ENCODE assay signal across 1 cellular context in genomic region chr6:159979136-159979874, GRCh38.
A peak's percentile ranks its signal among the peaks of the same experiment; 100 is the strongest.
TF ChIP-seq lines count a peak whose summit lies in the region.

No MANE protein-coding gene starts in this region.

TF ChIP-seq in K562, 482 proteins besides CTCF, POLR2A, EP300 and RAD21 (continued from another document and continues in another):
- TF ChIP-seq JUN (IDR thresholded peaks at IDR 0.05; ENCODE audit: borderline replicate concordance, low read depth, low read length), result peak; percentile 59; the same call in 1 of the 2 replicates
- TF ChIP-seq JUN (CRISPR knock-in tag; IDR thresholded peaks at IDR 0.05; ENCODE audit: borderline replicate concordance), result no peak
- no peak for TF ChIP-seq MEIS2 (IDR thresholded peaks at IDR 0.05; ENCODE audit: partially characterized antibody)
- peak; percentile 93 for TF ChIP-seq L3MBTL2 (IDR thresholded peaks at IDR 0.05)
- TF ChIP-seq CBX3 (IDR thresholded peaks at IDR 0.05; ENCODE audit: borderline replicate concordance in 1 of 2, low read length in 2 of 2), result peak in 1 of 2 experiments; percentile 84; a peak in 1 of 3 replicates
- no peak for TF ChIP-seq SREBF2 (CRISPR knock-in tag; IDR thresholded peaks at IDR 0.05)
- TF ChIP-seq SMARCE1 (IDR thresholded peaks at IDR 0.05), result peak; percentile 16; the same call in 1 of the 2 replicates
- TF ChIP-seq ZSCAN32 (CRISPR knock-in tag; IDR thresholded peaks at IDR 0.05), result no peak
- TF ChIP-seq ELK1 (CRISPR knock-in tag; IDR thresholded peaks at IDR 0.05), result no peak
- TF ChIP-seq KAT2B (IDR thresholded peaks at IDR 0.05; ENCODE audit: low read depth, low read length), result no peak
- TF ChIP-seq ZNF398 (CRISPR knock-in tag; IDR thresholded peaks at IDR 0.05), result no peak
- TF ChIP-seq ZBTB26 (CRISPR knock-in tag; IDR thresholded peaks at IDR 0.05), result no peak
- TF ChIP-seq HMG20B (CRISPR knock-in tag; IDR thresholded peaks at IDR 0.05), result no peak
- no peak for TF ChIP-seq ZNF445 (CRISPR knock-in tag; IDR thresholded peaks at IDR 0.05; ENCODE audit: low read depth)
- no peak for TF ChIP-seq USF2 (CRISPR knock-in tag; IDR thresholded peaks at IDR 0.05)
- no peak for TF ChIP-seq ATF1 (CRISPR knock-in tag; IDR thresholded peaks at IDR 0.05)
- TF ChIP-seq ATF1 (tag; IDR thresholded peaks at IDR 0.05), result no peak
- no peak for TF ChIP-seq ZNF184 (CRISPR knock-in tag; IDR thresholded peaks at IDR 0.05)
- TF ChIP-seq NCOA6 (IDR thresholded peaks at IDR 0.05), result no peak
- TF ChIP-seq NR2C2 (CRISPR knock-in tag; IDR thresholded peaks at IDR 0.05), result no peak
- TF ChIP-seq NR2C2 (tag; IDR thresholded peaks at IDR 0.05), result no peak
- peak; percentile 77 for TF ChIP-seq JUND (IDR thresholded peaks at IDR 0.05; ENCODE audit: borderline replicate concordance, low read depth, low read length)
- peak; percentile 62; the same call in 1 of the 3 replicates for TF ChIP-seq JUND (tag; IDR thresholded peaks at IDR 0.05; ENCODE audit: borderline replicate concordance, low read depth, low read length)
- no peak for TF ChIP-seq KDM2B (CRISPR knock-in tag; IDR thresholded peaks at IDR 0.05)
- no peak for TF ChIP-seq MYNN (IDR thresholded peaks at IDR 0.05)
- TF ChIP-seq MYNN (CRISPR knock-in tag; IDR thresholded peaks at IDR 0.05), result no peak
- TF ChIP-seq RREB1 (CRISPR knock-in tag; IDR thresholded peaks at IDR 0.05), result no peak
- TF ChIP-seq ZNF23 (CRISPR knock-in tag; IDR thresholded peaks at IDR 0.05), result no peak
- TF ChIP-seq ZNF143 (CRISPR knock-in tag; IDR thresholded peaks at IDR 0.05), result no peak
- TF ChIP-seq NBN (IDR thresholded peaks at IDR 0.05; ENCODE audit: low read depth), result no peak
- peak; percentile 34; the same call in 1 of the 2 replicates for TF ChIP-seq RBFOX2 (IDR thresholded peaks at IDR 0.05; ENCODE audit: low read depth, low read length)
- 0 out of 2 replicates have a peak, but pooled peaks have one; percentile 15 for TF ChIP-seq DPF2 (IDR thresholded peaks at IDR 0.05)
- TF ChIP-seq THAP12 (CRISPR knock-in tag; IDR thresholded peaks at IDR 0.05), result no peak
- no peak for TF ChIP-seq ZNF57 (CRISPR knock-in tag; IDR thresholded peaks at IDR 0.05)
- TF ChIP-seq ZNF316 (IDR thresholded peaks at IDR 0.05), result no peak
- TF ChIP-seq FOSL1 (tag; conservative IDR thresholded peaks at IDR 0.05), result peak; percentile 68
- TF ChIP-seq PHB (CRISPR knock-in tag; IDR thresholded peaks at IDR 0.05), result no peak
- no peak for TF ChIP-seq ZFP36 (IDR thresholded peaks at IDR 0.05; ENCODE audit: low read depth, low read length, partially characterized antibody)
- TF ChIP-seq ZNF780A (CRISPR knock-in tag; IDR thresholded peaks at IDR 0.05), result no peak
- TF ChIP-seq CUX1 (CRISPR knock-in tag; IDR thresholded peaks at IDR 0.05), result no peak
- no peak for TF ChIP-seq ZNF79 (CRISPR knock-in tag; IDR thresholded peaks at IDR 0.05; ENCODE audit: low read depth)
- no peak for TF ChIP-seq TAL1 (IDR thresholded peaks at IDR 0.05)
- TF ChIP-seq ELF2 (CRISPR knock-in tag; IDR thresholded peaks at IDR 0.05), result no peak
